Comparison of ENCODE assay signal across 6 cellular contexts in genomic region chr10:8852546-8852945, GRCh38.
"Had no signal": no experiment of that assay in that cellular context is flagged by ENCODE, and none has a peak within 500 bp of the region (broad histone marks: within the 10 kb centered on the region; RNA-seq: fewer than 3 reads in every experiment).

No MANE protein-coding gene starts in this region.

- H3K27me3 Mint-ChIP-seq: IgD-negative memory B cell had no signal

- H3K4me3 Mint-ChIP-seq: IgD-negative memory B cell had no signal

- H3K4me1 Mint-ChIP-seq: IgD-negative memory B cell had no signal

- DNase-seq: GOT3, H7, HCEC 1CT, KBM-7 had no signal

- H3K27ac Mint-ChIP-seq: IgD-negative memory B cell had no signal

- H3K36me3 Mint-ChIP-seq: IgD-negative memory B cell had no signal

- H3K27ac ChIP-seq: HL-60 had no signal
